35 cellular contexts compared by ENCODE assay signal in the genomic region with DNA sequence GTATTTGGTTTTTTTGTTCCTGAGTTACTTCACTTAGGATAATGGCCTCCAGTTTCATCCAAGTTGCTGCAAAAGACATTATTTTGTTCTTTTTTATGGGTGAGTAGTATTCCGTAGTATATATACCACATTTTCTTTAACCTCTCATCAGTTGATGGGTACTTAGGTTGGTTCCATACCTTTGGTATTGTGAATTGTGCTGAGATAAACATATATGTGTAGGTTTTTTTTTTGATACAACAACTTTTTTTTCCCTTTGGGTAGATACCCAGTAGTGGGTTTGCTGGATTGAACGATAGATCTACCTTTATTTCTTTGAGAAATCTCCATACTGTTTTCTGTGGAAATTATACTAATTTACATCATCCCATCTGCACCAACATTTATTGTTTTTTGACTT.
"Had no signal": no experiment of that assay in that cellular context is flagged by ENCODE, and none has a peak within 500 bp of the region (broad histone marks: within the 10 kb centered on the region; RNA-seq: fewer than 3 reads in every experiment).

No MANE protein-coding gene starts in this region.

- H3K27me3 ChIP-seq: MG63 had no signal

- H3K36me3 ChIP-seq: MG63 had no signal

- H3K4me3 ChIP-seq: MG63 had no signal

- DNase-seq: Karpas-422, Kasumi-1, MG63, MM.1S, MV-4-11, NCI-H1048, NCI-H1092, NCI-H1092 treated with DMSO at 0.1 percent for 48 hours, NCI-H1105, NCI-H1105 treated with DMSO at 0.1 percent for 48 hours, NCI-H1417, NCI-H1417 treated with DMSO at 0.1 percent for 48 hours, NCI-H1436, NCI-H1436 treated with DMSO at 0.1 percent for 48 hours, NCI-H146, NCI-H1694, NCI-H1694 treated with DMSO at 0.1 percent for 48 hours, NCI-H187, NCI-H187 treated with DMSO at 0.1 percent for 48 hours, NCI-H1930, NCI-H2029, NCI-H2029 treated with DMSO at 0.1 percent for 48 hours, NCI-H2081, NCI-H2081 treated with DMSO at 0.1 percent for 48 hours, NCI-H2107, NCI-H2171, NCI-H2171 treated with DMSO at 0.1 percent for 48 hours, NCI-H2227 treated with DMSO at 0.1 percent for 48 hours, NCI-H226, NCI-H345, NCI-H446, NCI-H446 treated with DMSO at 0.1 percent for 48 hours, NCI-H510A, NCI-H510A treated with DMSO at 0.1 percent for 48 hours, NCI-H524 had no signal

- H3K9me3 ChIP-seq: MG63 had no signal
